8 cellular contexts compared by ENCODE assay signal in the genomic region with DNA sequence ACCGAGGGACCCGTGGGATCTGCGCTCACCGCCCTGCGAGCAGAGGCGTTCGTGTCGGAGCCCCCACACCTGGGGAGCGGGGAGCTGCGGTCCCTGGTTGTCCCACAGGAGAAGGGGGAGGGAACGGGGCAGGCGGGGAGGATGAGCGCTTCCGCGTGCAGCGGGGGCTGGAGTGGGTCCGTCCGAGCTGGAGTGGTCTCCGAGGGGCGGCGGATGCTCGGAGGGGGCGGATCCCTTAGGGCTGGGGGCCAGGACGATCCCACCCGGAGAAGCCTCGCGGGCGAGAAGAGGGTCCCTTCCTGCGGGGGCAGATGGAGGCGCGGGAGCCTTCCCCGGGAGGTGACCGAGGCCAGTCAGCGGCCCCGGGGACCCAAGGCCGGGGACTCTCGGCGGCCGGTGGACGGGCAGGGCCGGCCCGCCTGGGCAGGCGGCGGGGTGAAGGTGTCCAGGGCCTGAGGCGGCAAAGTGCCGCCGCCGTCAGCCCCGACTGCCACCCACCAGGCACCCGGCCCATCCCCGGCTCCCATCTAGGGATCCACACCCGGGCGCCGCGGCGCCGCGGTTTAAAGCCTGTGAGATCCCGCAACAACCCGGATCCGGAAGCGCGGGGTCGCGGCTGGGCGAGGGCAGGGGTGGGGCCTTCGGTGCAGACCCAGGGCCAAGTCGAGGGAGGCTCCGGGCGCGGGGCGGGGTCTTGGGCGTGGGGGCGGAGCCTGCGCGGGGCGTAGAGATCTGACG. TPM values are rescaled to one million over a fixed set of nuclear protein-coding genes. Genes with fewer than 3 reads are reported as not detected.
DNase-seq lines count a peak whose midpoint lies in the region; ATAC-seq and TF ChIP-seq lines count a peak whose summit lies in the region.

No MANE protein-coding gene starts in this region.

- H3K36me3 ChIP-seq in CD4-positive, CD25-positive, alpha-beta regulatory T cell (ENCODE audit: control insufficient read depth, insufficient read depth, low read length), result peaks cover 9% of the 10 kb centered on the region

- H3K27me3 Mint-ChIP-seq in CD4-positive, CD25-positive, alpha-beta regulatory T cell, result peaks cover 10% of the 10 kb centered on the region

- peaks cover 12% of the 10 kb centered on the region for H3K36me3 Mint-ChIP-seq in CD4-positive, CD25-positive, alpha-beta regulatory T cell

- peak overlapping the region in 2 of 3 donors; percentile 82 to 89 for H3K27ac Mint-ChIP-seq in CD4-positive, CD25-positive, alpha-beta regulatory T cell

- no peaks in the 10 kb centered on the region for H3K27me3 ChIP-seq in CD4-positive, CD25-positive, alpha-beta regulatory T cell (ENCODE audit: control insufficient read depth, insufficient read depth, low read length)

- peak; percentile 76 to 90 (median 80) for DNase-seq in CD4-positive, CD25-positive, alpha-beta regulatory T cell
- DNase-seq in NCI-H1105 treated with DMSO at 0.1 percent for 48 hours (lab: John Stamatoyannopoulos, UW), result peak; percentile 83
- peak; percentile 81 for DNase-seq in T-helper 9 cell
- DNase-seq in astrocyte of the hippocampus (ENCODE audit: low read depth, low spot score), result peak; percentile 89
- peak in 49 of 51 donors; percentile 34 to 92 (median 81) for DNase-seq in hypothalamus (lab: John Stamatoyannopoulos, UW)
- DNase-seq in retinal pigment epithelial cell (ENCODE audit: low read depth), result peak; percentile 26
- DNase-seq in NCI-H187 (lab: John Stamatoyannopoulos, UW), result no peak

- peak overlapping the region; percentile 60 for H3K27ac ChIP-seq in CD4-positive, CD25-positive, alpha-beta regulatory T cell (ENCODE audit: insufficient read depth, low read length, poor library complexity, severe bottlenecking)

- H3K4me3 Mint-ChIP-seq in CD4-positive, CD25-positive, alpha-beta regulatory T cell, result peak overlapping the region; percentile 80 to 89 (median 84)

- H3K4me1 Mint-ChIP-seq in CD4-positive, CD25-positive, alpha-beta regulatory T cell, result peaks cover 5 to 43% (median 17%) of the 10 kb centered on the region in 4 donors

- H3K4me3 ChIP-seq in CD4-positive, CD25-positive, alpha-beta regulatory T cell (ENCODE audit: low read depth, low read length), result peak overlapping the region; percentile 67
- H3K4me3 ChIP-seq in retinal pigment epithelial cell (ENCODE audit: low read length), result peak overlapping the region; percentile 68

- no peak for TF ChIP-seq CTCF in retinal pigment epithelial cell (conservative IDR thresholded peaks at IDR 0.05; ENCODE audit: low read depth, low read length)

- peaks cover 18% of the 10 kb centered on the region for H3K4me1 ChIP-seq in CD4-positive, CD25-positive, alpha-beta regulatory T cell (ENCODE audit: control insufficient read depth, insufficient read depth, low read length, poor library complexity, severe bottlenecking)

- ATAC-seq in CD4-positive, CD25-positive, alpha-beta regulatory T cell (ENCODE audit: low read depth in 2 of 2), result peak; percentile 91 to 96
- ATAC-seq in GM21515 (IDR thresholded peaks at IDR 0.05; ENCODE audit: unreplicated experiment), result peak; percentile 84

- no peaks in the 10 kb centered on the region for H3K9me3 Mint-ChIP-seq in CD4-positive, CD25-positive, alpha-beta regulatory T cell

- no peaks in the 10 kb centered on the region for H3K9me3 ChIP-seq in CD4-positive, CD25-positive, alpha-beta regulatory T cell (ENCODE audit: control insufficient read depth in 2 of 2, low read length in 2 of 2)

RNA-seq across cellular contexts. Expression of gene CCDC27, which starts 5.3 kb away (rescaled TPM):
- not detected for total RNA-seq in CD4-positive, CD25-positive, alpha-beta regulatory T cell
- polyA plus RNA-seq in CD4-positive, CD25-positive, alpha-beta regulatory T cell, result not detected

RNA-seq across cellular contexts. Expression of gene SMIM1, which starts 25.6 kb away (rescaled TPM):
- 0.81 TPM for total RNA-seq in CD4-positive, CD25-positive, alpha-beta regulatory T cell
- polyA plus RNA-seq in CD4-positive, CD25-positive, alpha-beta regulatory T cell, result 1 to 10 TPM in 1 of 4 donors, under 1 TPM in 3; 0.62 to 1.2 (median 0.79) TPM

RNA-seq across cellular contexts. Expression of gene LRRC47, which starts 49.3 kb away (rescaled TPM):
- 33.9 TPM for total RNA-seq in CD4-positive, CD25-positive, alpha-beta regulatory T cell
- polyA plus RNA-seq in CD4-positive, CD25-positive, alpha-beta regulatory T cell, result 10 to 100 TPM; 22.0 to 32.5 (median 25.7) TPM

Comparison
In these comparisons a context has a peak if more than half of its experiments do, and no peak if none do; other contexts are left out.
1. DNase-seq: peak in CD4-positive, CD25-positive, alpha-beta regulatory T cell (3 of 3), NCI-H1105 treated with DMSO at 0.1 percent for 48 hours (single experiment), T-helper 9 cell (single experiment), astrocyte of the hippocampus (single experiment), hypothalamus (49 of 51) and retinal pigment epithelial cell (single experiment); none in NCI-H187 (0 of 2).